In the genomic region with DNA sequence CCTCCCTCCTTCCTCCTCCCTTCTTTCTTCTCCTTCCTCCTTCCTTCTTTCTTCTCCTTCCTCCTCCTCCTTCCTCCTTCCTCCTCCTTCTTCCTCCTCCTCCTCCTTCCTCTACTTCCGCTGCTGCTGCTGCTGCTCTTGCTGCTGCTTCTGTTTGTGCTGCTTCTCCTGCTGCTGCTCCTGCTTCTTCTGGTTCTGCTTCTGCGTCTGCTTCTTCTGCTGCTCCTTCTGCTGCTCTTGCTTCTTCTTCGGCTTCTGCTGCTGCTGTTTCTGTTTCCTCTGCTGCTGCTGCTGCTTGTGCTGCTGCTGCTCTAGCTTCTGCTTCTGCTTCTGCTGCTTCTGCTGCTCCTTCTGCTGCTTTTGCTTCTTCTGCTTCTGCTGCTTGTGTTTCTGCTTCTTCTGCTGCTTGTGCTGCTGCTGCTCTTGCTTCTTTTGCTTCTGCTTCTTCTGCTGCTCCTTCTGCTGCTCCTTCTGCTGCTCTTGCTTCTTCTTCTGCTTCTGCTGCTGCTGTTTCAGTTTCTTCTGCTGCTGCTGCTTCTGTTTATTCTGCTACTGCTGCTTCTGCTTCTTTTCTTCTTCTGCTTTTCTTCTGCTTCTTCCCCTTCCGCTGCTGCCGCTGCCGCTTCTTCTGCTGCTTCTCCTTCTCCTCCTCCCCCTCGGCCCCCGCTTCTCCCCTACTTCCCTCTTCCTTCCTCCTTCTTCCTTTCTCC, we compare ENCODE assay signal across 11 cellular contexts. TPM values are rescaled to one million over a fixed set of nuclear protein-coding genes. Genes with fewer than 3 reads are reported as not detected.
DNase-seq lines count a peak whose midpoint lies in the region; ATAC-seq and FAIRE-seq lines count a peak whose summit lies in the region.
"Had no signal": no experiment of that assay in that cellular context is flagged by ENCODE, and none has a peak within 500 bp of the region (broad histone marks: within the 10 kb centered on the region; RNA-seq: fewer than 3 reads in every experiment).

No MANE protein-coding gene starts in this region.

- peak; percentile 83 for FAIRE-seq in GM18507 (lab: Jason Lieb, UNC)
- no peak for FAIRE-seq in small intestine (lab: Jason Lieb, UNC)

- peak; percentile 58 for ATAC-seq in central memory CD8-positive, alpha-beta T cell (replicated peaks; ENCODE audit: extremely low read depth, poor library complexity, severe bottlenecking)
- ATAC-seq in HG02678 (IDR thresholded peaks at IDR 0.05; ENCODE audit: unreplicated experiment): no peak

- H3K9me3 Mint-ChIP-seq in central memory CD8-positive, alpha-beta T cell: no peaks in the 10 kb centered on the region
- H3K9me3 Mint-ChIP-seq: H9 had no signal

- peaks cover 42% of the 10 kb centered on the region for H3K4me1 Mint-ChIP-seq in central memory CD8-positive, alpha-beta T cell
- H3K4me1 Mint-ChIP-seq: H9 had no signal

- no peaks in the 10 kb centered on the region for H3K9me3 ChIP-seq in small intestine (ENCODE audit: control insufficient read depth, low read depth)

- in situ Hi-C loops in ACHN (cut with HindIII; ENCODE audit: low pct_ligation_motif_present, low pct_unique_long_range_greater_than_20kb, low sequenced_read_pairs) (no loop called here), G401 (cut with HindIII; ENCODE audit: low sequenced_read_pairs) (no loop called here)

- no peaks in the 10 kb centered on the region for H3K27me3 Mint-ChIP-seq in central memory CD8-positive, alpha-beta T cell

- no peak for DNase-seq in GM18507 (ENCODE audit: extremely low spot score, insufficient read length, low read depth)
- DNase-seq in OCI-M1 (lab: John Stamatoyannopoulos, UW): peak; percentile 64
- DNase-seq in central memory CD8-positive, alpha-beta T cell (ENCODE audit: low spot score in 2 of 2): no peak
- DNase-seq in small intestine: no peak
- no peak for DNase-seq in ACHN
- no peak for DNase-seq in stimulated activated CD4-positive, alpha-beta T cell treated with anti-CD3 and anti-CD28 coated beads, Interleukin-4, amount 100 ng/mL, for 24 hours
- DNase-seq in G401 (ENCODE audit: low spot score): no peak
- DNase-seq: H9, NCI-H526 treated with DMSO at 0.1 percent for 48 hours had no signal

- H3K27ac Mint-ChIP-seq in central memory CD8-positive, alpha-beta T cell (ENCODE audit: low read depth): peak overlapping the region; percentile 97

- peaks cover 68% of the 10 kb centered on the region for H3K36me3 Mint-ChIP-seq in central memory CD8-positive, alpha-beta T cell (ENCODE audit: insufficient read depth)

- peaks cover 6 to 8% of the 10 kb centered on the region in 2 donors for H3K36me3 ChIP-seq in small intestine (ENCODE audit: control insufficient read depth in 2 of 2, insufficient read depth in 2 of 2, low read length in 2 of 2)

- peak overlapping the region; percentile 19 to 48 for H3K27ac ChIP-seq in small intestine (ENCODE audit: low read depth in 1 of 2, low read length in 1 of 2)
- H3K27ac ChIP-seq: parathyroid adenoma had no signal

- no peaks in the 10 kb centered on the region for H3K27me3 ChIP-seq in small intestine (ENCODE audit: control insufficient read depth in 2 of 2, insufficient read depth in 2 of 2, low read length in 2 of 2)

- H3K4me3 Mint-ChIP-seq in central memory CD8-positive, alpha-beta T cell: peak overlapping the region; percentile 85
- H3K4me3 Mint-ChIP-seq: H9 had no signal

- H3K4me3 ChIP-seq in small intestine (ENCODE audit: low read depth in 1 of 2, low read length in 2 of 2): peak overlapping the region in 1 of 2 donors; percentile 8

- H3K4me1 ChIP-seq in small intestine (ENCODE audit: control insufficient read depth in 2 of 2, insufficient read depth in 1 of 2, low read depth in 1 of 2, low read length in 1 of 2): no peaks in the 10 kb centered on the region
- H3K4me1 ChIP-seq: parathyroid adenoma had no signal

- 59 to 71% (median 59%) methylated on average over 8 of the region's 8 CpGs for WGBS in small intestine, 3 donors

RNA-seq across cellular contexts. Expression of a gene that starts 8.6 kb away (rescaled TPM):
- polyA plus RNA-seq in small intestine: 10 to 100 TPM; 39.8 to 42.4 (median 40.0) TPM
- total RNA-seq in G401 (2014; rRNA removed; shearing (Covaris generic)): 51.7 and 63.0 TPM in 2 replicates

RNA-seq across cellular contexts. Expression of a gene that starts 12.5 kb away (rescaled TPM):
- 10 to 100 TPM in 2 of 3 donors, 1 to 10 TPM in 1; 7.4 to 36.2 (median 35.6) TPM for polyA plus RNA-seq in small intestine
- 4.8 and 5.2 TPM in 2 replicates for total RNA-seq in G401 (2014; rRNA removed; shearing (Covaris generic))

RNA-seq across cellular contexts. Expression of a gene that starts 59.1 kb away (rescaled TPM):
- polyA plus RNA-seq in small intestine: 1 to 10 TPM; 1.5 to 3.5 (median 3.1) TPM
- total RNA-seq in G401 (2014; rRNA removed; shearing (Covaris generic)): 0.55 and 1.3 TPM in 2 replicates
